9 cellular contexts compared by ENCODE assay signal in the genomic region with DNA sequence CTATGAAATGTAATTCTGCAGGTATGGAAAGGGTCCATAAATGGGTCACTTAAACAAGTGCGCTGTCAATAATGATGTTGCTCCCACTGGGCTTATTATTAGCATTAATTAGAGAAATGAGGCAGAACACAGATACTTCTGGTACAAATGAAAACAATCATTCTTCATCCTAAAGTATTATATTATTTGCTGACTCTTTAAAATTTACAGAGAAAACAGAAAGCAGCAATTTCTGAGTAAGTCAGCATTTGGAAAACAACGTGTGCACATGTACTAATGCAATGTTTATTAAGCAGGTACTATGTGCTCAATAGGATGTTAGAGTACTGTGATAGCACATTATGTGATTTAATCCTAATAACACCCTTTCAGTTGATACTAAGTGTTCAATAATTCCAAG. TPM values are rescaled to one million over a fixed set of nuclear protein-coding genes. Genes with fewer than 3 reads are reported as not detected.
"Had no signal": no experiment of that assay in that cellular context is flagged by ENCODE, and none has a peak within 500 bp of the region (broad histone marks: within the 10 kb centered on the region; RNA-seq: fewer than 3 reads in every experiment).

No MANE protein-coding gene starts in this region.

- DNase-seq: GDM1, GF-D8 had no signal

- H3K4me3 ChIP-seq: GM12878 had no signal

- ATAC-seq: GM12878 had no signal

- FAIRE-seq: G401.6, GM12878, GM12891, GM12892, GM18507, GM19239 had no signal

RNA-seq across cellular contexts. Expression of gene ZNF676, which starts 2.4 kb away (rescaled TPM):
- total RNA-seq: G401, GM12878 had no signal
